ENCODE assay signal across 3 cellular contexts in genomic region chrX:2812161-2812907, GRCh38.
TF ChIP-seq lines count a peak whose summit lies in the region.

No MANE protein-coding gene starts in this region.

TF ChIP-seq in A549, 52 proteins besides CTCF, POLR2A, EP300 and RAD21:
- TF ChIP-seq SMC3 (IDR thresholded peaks at IDR 0.05) = peak; percentile 65

TF ChIP-seq in H1, 55 proteins besides CTCF, POLR2A, EP300 and RAD21:
- TF ChIP-seq YY1 (IDR thresholded peaks at IDR 0.05; ENCODE audit: low read depth, low read length) = 0 out of 2 replicates have a peak, but pooled peaks have one; percentile 15

TF ChIP-seq in liver, 16 proteins besides CTCF, POLR2A, EP300 and RAD21:
- peak; percentile 54 for TF ChIP-seq YY1 (IDR thresholded peaks at IDR 0.05)
